In the genomic region with DNA sequence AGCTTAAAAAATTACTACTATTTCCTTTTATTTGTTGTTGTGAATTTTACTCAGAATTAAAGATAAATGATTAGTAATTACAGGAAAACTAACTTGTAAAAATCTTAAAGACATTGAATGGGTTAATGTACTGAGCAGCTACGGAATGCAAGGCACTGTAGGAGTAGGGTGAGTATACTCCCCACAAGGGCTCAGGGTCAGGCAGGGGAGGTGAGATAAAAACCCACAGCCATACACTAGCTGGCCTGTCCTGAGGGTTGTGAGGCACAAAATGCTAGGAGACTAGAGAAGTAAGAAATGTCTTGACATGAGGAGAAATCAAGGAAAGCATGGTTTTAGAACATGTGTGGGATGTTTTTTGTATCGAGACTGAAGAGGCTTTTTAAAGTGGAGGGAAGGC, we compare ENCODE assay signal across 20 cellular contexts. TPM values are rescaled to one million over a fixed set of nuclear protein-coding genes. Genes with fewer than 3 reads are reported as not detected.
A peak's percentile ranks its signal among the peaks of the same experiment; 100 is the strongest.
DNase-seq lines count a peak whose midpoint lies in the region; ATAC-seq and TF ChIP-seq lines count a peak whose summit lies in the region.
"Had no signal": no experiment of that assay in that cellular context is flagged by ENCODE, and none has a peak within 500 bp of the region (broad histone marks: within the 10 kb centered on the region; RNA-seq: fewer than 3 reads in every experiment).

No MANE protein-coding gene starts in this region.

- H3K27me3 Mint-ChIP-seq in T-helper 17 cell (no peaks in the 10 kb centered on the region), neural crest cell (ENCODE audit: low read depth) (no peaks in the 10 kb centered on the region), chondrocyte (ENCODE audit: low read depth) (no peaks in the 10 kb centered on the region)

- peaks cover 3% of the 10 kb centered on the region for H3K9me3 Mint-ChIP-seq in neural crest cell
- no peaks in the 10 kb centered on the region for H3K9me3 Mint-ChIP-seq in chondrocyte (ENCODE audit: low read depth)
- H3K9me3 Mint-ChIP-seq: CD8-positive, alpha-beta T cell had no signal

- H3K4me3 Mint-ChIP-seq in T-helper 17 cell (no peak overlapping the region), neural crest cell (peak overlapping the region; percentile 24), chondrocyte (ENCODE audit: unreplicated experiment) (no peak overlapping the region)
- H3K4me3 Mint-ChIP-seq: CD8-positive, alpha-beta T cell had no signal

- H3K9me3 ChIP-seq in T-helper 17 cell (ENCODE audit: control insufficient read depth, low read length, poor library complexity, severe bottlenecking): no peaks in the 10 kb centered on the region
- H3K9me3 ChIP-seq: A549 had no signal

- TF ChIP-seq CTCF in choroid plexus epithelial cell (conservative IDR thresholded peaks at IDR 0.05; ENCODE audit: low read depth, low read length) (no peak), neural crest cell (conservative IDR thresholded peaks at IDR 0.05) (no peak), chondrocyte (IDR thresholded peaks at IDR 0.05) (no peak)

- DNase-seq in ELR (ENCODE audit: low read depth) (peak; percentile 28), T-helper 17 cell (no peak), choroid plexus epithelial cell (ENCODE audit: low read depth) (peak; percentile 67), neural crest cell (ENCODE audit: low read depth, low spot score) (no peak), medulla oblongata (ENCODE audit: extremely low spot score) (no peak), chondrocyte (ENCODE audit: low spot score) (no peak)
- no peak for DNase-seq in activated naive CD4-positive, alpha-beta T cell (lab: John Stamatoyannopoulos, UW)
- DNase-seq: Calu3; CD8-positive, alpha-beta T cell; DMS53; HCEC 1CT; KBM-7; NCI-H1105 treated with DMSO at 0.1 percent for 48 hours; NCI-H1694; NCI-H510A; NCI-H748 treated with DMSO at 0.1 percent for 48 hours; RPMI8226; SIG-M5 had no signal

- H3K27ac Mint-ChIP-seq in T-helper 17 cell (peak overlapping the region; percentile 19), neural crest cell (ENCODE audit: unreplicated experiment) (no peak overlapping the region), chondrocyte (ENCODE audit: unreplicated experiment) (no peak overlapping the region)
- H3K27ac Mint-ChIP-seq: CD8-positive, alpha-beta T cell had no signal

- peaks cover 15% of the 10 kb centered on the region for H3K4me1 Mint-ChIP-seq in T-helper 17 cell
- H3K4me1 Mint-ChIP-seq in neural crest cell: peaks cover 11% of the 10 kb centered on the region
- H3K4me1 Mint-ChIP-seq in chondrocyte (ENCODE audit: low read depth): peaks cover 10% of the 10 kb centered on the region

- no peak for ATAC-seq in T-helper 17 cell
- ATAC-seq: A549; CD8-positive, alpha-beta T cell had no signal

- no peak overlapping the region for H3K4me3 ChIP-seq in choroid plexus epithelial cell (ENCODE audit: low read depth, low read length)
- H3K4me3 ChIP-seq: A549; BLaER1 treated with 17β-estradiol and CSF1 and Interleukin-3, amounts not matched to agents 10 nM and 100 nM had no signal

- H3K36me3 Mint-ChIP-seq in T-helper 17 cell (ENCODE audit: low read depth) (peaks cover 9% of the 10 kb centered on the region), neural crest cell (ENCODE audit: low read depth) (peaks cover 13% of the 10 kb centered on the region), chondrocyte (ENCODE audit: low read depth) (peaks cover 2% of the 10 kb centered on the region)

RNA-seq across cellular contexts. Expression of gene ZBED3, which starts 13.4 kb away (rescaled TPM):
- total RNA-seq in T-helper 17 cell (1 to 10 TPM in 1 of 2 donors, under 1 TPM in 1; 0.94 to 2.0 TPM), neural crest cell (12.1 and 12.2 TPM in 2 replicates), chondrocyte (10.7 to 15.8 TPM (median 14.7 TPM) in 3 replicates)

RNA-seq across cellular contexts. Expression of gene AGGF1, which starts 43.5 kb away (rescaled TPM):
- total RNA-seq in T-helper 17 cell (10 to 100 TPM; 14.1 to 14.8 TPM), neural crest cell (26.6 and 26.9 TPM in 2 replicates), chondrocyte (17.3 to 21.0 TPM (median 17.4 TPM) in 3 replicates)

Comparison
In these comparisons a context has a peak if more than half of its experiments do, and no peak if none do; other contexts are left out.
1. DNase-seq: peak in ELR (single experiment) and choroid plexus epithelial cell (single experiment); none in T-helper 17 cell (0 of 3), neural crest cell (single experiment), activated naive CD4-positive, alpha-beta T cell (0 of 4), medulla oblongata (single experiment) and chondrocyte (single experiment).